Comparison of ENCODE assay signal across 19 cellular contexts in the genomic region with DNA sequence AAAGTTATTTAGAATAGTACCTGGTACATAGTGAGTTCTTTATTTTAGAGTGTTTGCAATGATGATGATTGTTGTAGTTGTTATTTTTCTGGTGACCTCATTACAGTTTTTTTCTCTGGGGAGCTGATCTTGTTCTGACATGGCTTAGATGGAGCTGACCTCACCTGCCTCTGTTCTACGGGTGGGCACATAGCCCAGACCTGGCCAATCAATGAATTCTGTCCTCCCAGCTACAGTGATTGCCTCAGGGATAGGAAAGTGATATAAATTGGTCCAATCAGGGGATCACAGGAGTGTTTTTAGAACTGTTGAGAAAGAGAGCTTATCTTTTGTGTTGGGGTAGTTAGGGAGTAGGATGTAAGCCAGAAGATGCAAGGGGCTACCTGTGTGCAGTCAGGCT. TPM values are rescaled to one million over a fixed set of nuclear protein-coding genes. Genes with fewer than 3 reads are reported as not detected.
DNase-seq lines count a peak whose midpoint lies in the region; ATAC-seq, FAIRE-seq and TF ChIP-seq lines count a peak whose summit lies in the region.
"Had no signal": no experiment of that assay in that cellular context is flagged by ENCODE, and none has a peak within 500 bp of the region (broad histone marks: within the 10 kb centered on the region; RNA-seq: fewer than 3 reads in every experiment).

No MANE protein-coding gene starts in this region.

- no peak overlapping the region for H3K4me3 Mint-ChIP-seq in nephron
- H3K4me3 Mint-ChIP-seq in CD8-positive, alpha-beta T cell: no peak overlapping the region
- H3K4me3 Mint-ChIP-seq: CD4-positive, alpha-beta memory T cell had no signal

- no peaks in the 10 kb centered on the region for H3K27me3 Mint-ChIP-seq in nephron (ENCODE audit: low read depth)
- no peaks in the 10 kb centered on the region for H3K27me3 Mint-ChIP-seq in CD8-positive, alpha-beta T cell (ENCODE audit: low read depth)

- H3K27ac Mint-ChIP-seq in nephron: peak overlapping the region in 2 of 3 experiments; percentile 2 to 89
- H3K27ac Mint-ChIP-seq in CD8-positive, alpha-beta T cell: no peak overlapping the region
- H3K27ac Mint-ChIP-seq: CD4-positive, alpha-beta memory T cell had no signal

- no peak overlapping the region for H3K27ac ChIP-seq in CD8-positive, alpha-beta T cell (ENCODE audit: low read depth, low read length)

- H3K9me3 ChIP-seq in CD8-positive, alpha-beta T cell (ENCODE audit: low read length): no peaks in the 10 kb centered on the region
- H3K9me3 ChIP-seq: Caco-2, HAP-1 had no signal

- no peak overlapping the region for H3K4me3 ChIP-seq in bronchial epithelial cell (ENCODE audit: low read depth, low read length)
- H3K4me3 ChIP-seq in CD8-positive, alpha-beta T cell (ENCODE audit: low read depth, low read length): no peak overlapping the region
- H3K4me3 ChIP-seq: HAP-1 had no signal

- no peaks in the 10 kb centered on the region for H3K9me3 Mint-ChIP-seq in nephron
- H3K9me3 Mint-ChIP-seq in CD8-positive, alpha-beta T cell: no peaks in the 10 kb centered on the region

- no peak for FAIRE-seq in bronchial epithelial cell (lab: Jason Lieb, UNC)
- FAIRE-seq: GM12891, GM18507, H54 had no signal

- no peaks in the 10 kb centered on the region for H3K36me3 ChIP-seq in bronchial epithelial cell (ENCODE audit: control insufficient read depth, insufficient read depth, low read length)
- H3K36me3 ChIP-seq in CD8-positive, alpha-beta T cell (ENCODE audit: insufficient read depth, low read length): no peaks in the 10 kb centered on the region
- H3K36me3 ChIP-seq: HAP-1 had no signal

- POLR2A ChIA-PET in CD8-positive, alpha-beta T cell (lab: Charles Lee): no interaction called here

- DNase-seq in bronchial epithelial cell (ENCODE audit: low read depth) (peak; percentile 5), left lobe of liver (ENCODE audit: low spot score) (peak; percentile 80), DMS79 (lab: John Stamatoyannopoulos, UW) (no peak)
- no peak for DNase-seq in CD8-positive, alpha-beta T cell
- DNase-seq: C1 segment of cervical spinal cord; Caco-2; CD4-positive, alpha-beta memory T cell; DMS153; GF-D8; GOT3 had no signal

- CTCF ChIA-PET in CD8-positive, alpha-beta T cell (lab: Charles Lee): interaction anchor here (1.0 to 1.1 kb wide), 2 partner anchors 11 to 18 kb away, joined by 3 read pairs; no protein-coding TSS in a partner anchor

- H3K36me3 Mint-ChIP-seq in nephron (ENCODE audit: low read depth): peaks cover 6% of the 10 kb centered on the region
- H3K36me3 Mint-ChIP-seq in CD8-positive, alpha-beta T cell: no peaks in the 10 kb centered on the region
- H3K36me3 Mint-ChIP-seq: CD4-positive, alpha-beta memory T cell had no signal

- TF ChIP-seq CTCF in bronchial epithelial cell (IDR thresholded peaks at IDR 0.05; ENCODE audit: insufficient read depth, low read length, severe bottlenecking): no peak
- TF ChIP-seq CTCF in nephron (IDR thresholded peaks at IDR 0.05; ENCODE audit: unreplicated experiment in 3 of 3): no peak
- TF ChIP-seq CTCF in CD8-positive, alpha-beta T cell (IDR thresholded peaks at IDR 0.05): no peak

- ATAC-seq in left lobe of liver: peak; percentile 87
- ATAC-seq in GM19455 (IDR thresholded peaks at IDR 0.05; ENCODE audit: unreplicated experiment): no peak
- ATAC-seq in CD8-positive, alpha-beta T cell: no peak

- H3K27me3 ChIP-seq in bronchial epithelial cell (ENCODE audit: control insufficient read depth, insufficient read depth, low read length): no peaks in the 10 kb centered on the region
- no peaks in the 10 kb centered on the region for H3K27me3 ChIP-seq in CD8-positive, alpha-beta T cell (ENCODE audit: insufficient read depth, low read length)

- H3K4me1 Mint-ChIP-seq in nephron: peaks cover 10% of the 10 kb centered on the region
- no peaks in the 10 kb centered on the region for H3K4me1 Mint-ChIP-seq in CD8-positive, alpha-beta T cell (ENCODE audit: low read depth)
- H3K4me1 Mint-ChIP-seq: CD4-positive, alpha-beta memory T cell had no signal

- no peaks in the 10 kb centered on the region for H3K4me1 ChIP-seq in CD8-positive, alpha-beta T cell (ENCODE audit: insufficient read depth, low read length)
- H3K4me1 ChIP-seq: Caco-2, HAP-1 had no signal

- intact Hi-C loops in CD8-positive, alpha-beta T cell (cut with DNase I, micrococcal nuclease): no loop called here

RNA-seq across cellular contexts. Expression of a gene that starts 3.2 kb away (rescaled TPM):
- total RNA-seq in bronchial epithelial cell (not detected in 2 replicates), left lobe of liver (0.45 TPM)
- total RNA-seq in CD8-positive, alpha-beta T cell: not detected
- total RNA-seq: A172; A673; Caco-2; CD4-positive, alpha-beta memory T cell; G401 had no signal

Comparison
In these comparisons a context has a peak if more than half of its experiments do, and no peak if none do; other contexts are left out.
1. DNase-seq: peak in bronchial epithelial cell (single experiment) and left lobe of liver (single experiment); none in CD8-positive, alpha-beta T cell (0 of 7) and DMS79 (single experiment).